In the genomic region with DNA sequence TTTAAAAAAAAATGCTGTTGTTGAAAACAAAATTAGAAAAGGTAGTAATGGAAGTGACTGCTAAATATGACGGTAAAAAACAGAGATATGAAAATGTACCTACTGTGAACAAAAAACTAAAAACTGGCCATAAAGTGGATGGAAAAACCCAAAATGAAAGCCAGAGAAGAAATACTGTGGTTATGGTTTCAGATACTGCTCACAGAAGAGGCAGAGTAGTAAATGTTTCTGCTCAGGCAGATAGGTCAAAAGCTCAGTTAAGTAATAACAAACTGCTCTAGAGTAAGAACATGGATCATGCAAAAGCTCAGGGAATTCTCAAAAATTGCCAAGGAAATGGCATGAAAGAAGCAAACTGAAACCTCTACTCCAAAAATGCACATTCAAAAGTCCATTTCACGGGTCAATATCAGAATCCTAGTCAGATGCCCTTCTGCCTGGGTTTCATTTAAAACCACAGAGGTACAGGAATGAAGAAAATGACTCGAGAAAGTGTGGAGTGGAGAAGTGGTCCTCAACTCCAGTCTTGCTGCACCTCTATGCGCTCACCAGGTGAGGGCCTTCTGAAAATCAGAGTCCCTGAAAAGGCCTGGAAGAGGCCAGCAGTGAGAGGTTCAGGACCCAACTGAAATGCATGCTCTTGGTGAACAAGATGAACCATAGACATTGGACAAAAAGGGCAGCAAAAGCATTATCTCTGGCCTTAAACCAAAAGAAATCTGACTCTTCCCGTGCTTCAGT, we compare ENCODE assay signal across 17 cellular contexts.
"Had no signal": no experiment of that assay in that cellular context is flagged by ENCODE, and none has a peak within 500 bp of the region (broad histone marks: within the 10 kb centered on the region; RNA-seq: fewer than 3 reads in every experiment).

No MANE protein-coding gene starts in this region.

- H3K27me3 ChIP-seq: breast epithelium, heart left ventricle, upper lobe of right lung had no signal

- H3K36me3 Mint-ChIP-seq: activated CD4-positive, alpha-beta memory T cell treated with anti-CD3 and anti-CD28 coated beads for 36 hours; activated naive CD8-positive, alpha-beta T cell treated with anti-CD3 and anti-CD28 coated beads for 36 hours had no signal

- H3K27ac Mint-ChIP-seq: activated CD4-positive, alpha-beta memory T cell treated with anti-CD3 and anti-CD28 coated beads for 36 hours; activated naive CD8-positive, alpha-beta T cell treated with anti-CD3 and anti-CD28 coated beads for 36 hours; activated T-cell treated with anti-CD3 and anti-CD28 coated beads, Interleukin-2, amount 50 U/mL, for 72 hours; stimulated activated naive CD8-positive, alpha-beta T cell treated with anti-CD3 and anti-CD28 coated beads, Interleukin-15, Interleukin-2, amounts not matched to agents 100 ng/mL and 50 ng/mL, for 24 hours; T-helper 2 cell treated with Interferon-gamma antibody and Interleukin-4, amounts not matched to agents 5 μg/mL and 100 μg/mL, for 36 hours had no signal

- H3K4me1 ChIP-seq: breast epithelium, heart left ventricle, left lung, psoas muscle, upper lobe of right lung had no signal

- H3K4me1 Mint-ChIP-seq: activated naive CD8-positive, alpha-beta T cell treated with anti-CD3 and anti-CD28 coated beads for 36 hours; nephron progenitor cell had no signal

- H3K27ac ChIP-seq: breast epithelium, left lung, psoas muscle, upper lobe of right lung had no signal

- H3K4me3 Mint-ChIP-seq: activated CD4-positive, alpha-beta memory T cell treated with anti-CD3 and anti-CD28 coated beads for 36 hours; activated naive CD8-positive, alpha-beta T cell treated with anti-CD3 and anti-CD28 coated beads for 36 hours; activated T-cell treated with anti-CD3 and anti-CD28 coated beads, Interleukin-2, amount 50 U/mL, for 72 hours; nephron progenitor cell; stimulated activated naive CD8-positive, alpha-beta T cell treated with anti-CD3 and anti-CD28 coated beads, Interleukin-15, Interleukin-2, amounts not matched to agents 100 ng/mL and 50 ng/mL, for 24 hours; T-helper 2 cell treated with Interferon-gamma antibody and Interleukin-4, amounts not matched to agents 5 μg/mL and 100 μg/mL, for 36 hours had no signal

- ATAC-seq: activated T-cell treated with anti-CD3 and anti-CD28 coated beads, Interleukin-2, amount 50 U/mL, for 72 hours; psoas muscle; sciatic nerve had no signal

- DNase-seq: activated CD4-positive, alpha-beta memory T cell treated with anti-CD3 and anti-CD28 coated beads for 36 hours; activated CD4-positive, alpha-beta T cell treated with anti-CD3 and anti-CD28 coated beads for 1 hour; activated gamma-delta T cell treated with Interleukin-2 at 50 U/mL for 16 hours; activated naive CD8-positive, alpha-beta T cell treated with anti-CD3 and anti-CD28 coated beads for 36 hours; activated T-cell treated with anti-CD3 and anti-CD28 coated beads, Interleukin-2, amount 50 U/mL, for 72 hours; anterior cingulate cortex; foreskin melanocyte; left lung; nephron progenitor cell; psoas muscle; stimulated activated CD4-positive, alpha-beta T cell treated with anti-CD3 and anti-CD28 coated beads, Interleukin-12 subunit alpha, Interleukin-12 subunit beta, amount 100 ng/mL, for 4 hours; upper lobe of right lung had no signal

- H3K36me3 ChIP-seq: breast epithelium, heart left ventricle, left lung, upper lobe of right lung had no signal

- H3K4me3 ChIP-seq: psoas muscle, upper lobe of right lung had no signal
